In genomic region chr17:55458977-55459376, GRCh38 we compare ENCODE assay signal across 11 cellular contexts. TPM values are rescaled to one million over a fixed set of nuclear protein-coding genes. Genes with fewer than 3 reads are reported as not detected.
DNase-seq lines count a peak whose midpoint lies in the region; ATAC-seq and TF ChIP-seq lines count a peak whose summit lies in the region.
"Had no signal": no experiment of that assay in that cellular context is flagged by ENCODE, and none has a peak within 500 bp of the region (broad histone marks: within the 10 kb centered on the region; RNA-seq: fewer than 3 reads in every experiment).

No MANE protein-coding gene starts in this region.

- peak overlapping the region; percentile 39 for H3K27ac Mint-ChIP-seq in Calu3 (ENCODE audit: unreplicated experiment)
- no peak overlapping the region for H3K27ac Mint-ChIP-seq in memory B cell

- no TSS peak for BruUV-seq in Calu3 (replicated peaks; lab: Mats Ljungman, UMichigan)

- no peak for TF ChIP-seq CTCF in Calu3 (IDR thresholded peaks at IDR 0.05; ENCODE audit: unreplicated experiment)

- H3K4me3 Mint-ChIP-seq in Calu3 (ENCODE audit: low read depth, unreplicated experiment) (no peak overlapping the region), memory B cell (no peak overlapping the region)

- H3K27me3 Mint-ChIP-seq in Calu3 (ENCODE audit: unreplicated experiment) (no peaks in the 10 kb centered on the region), memory B cell (peaks cover 10% of the 10 kb centered on the region)

- CTCF ChIA-PET in Calu3 (lab: Charles Lee), result no interaction called here

- no peaks in the 10 kb centered on the region for H3K36me3 ChIP-seq in H7 (replicated peaks; ENCODE audit: control insufficient read depth, insufficient read depth, low read length)
- H3K36me3 ChIP-seq: heart left ventricle had no signal

- no peaks in the 10 kb centered on the region for H3K27me3 ChIP-seq in H7 (ENCODE audit: control insufficient read depth, insufficient read depth, low read length)
- H3K27me3 ChIP-seq: heart left ventricle had no signal

- H3K4me1 Mint-ChIP-seq in Calu3 (ENCODE audit: low read depth, unreplicated experiment), result peaks cover 21% of the 10 kb centered on the region
- peaks cover 4% of the 10 kb centered on the region for H3K4me1 Mint-ChIP-seq in memory B cell

- H3K4me3 ChIP-seq in H7 (ENCODE audit: insufficient read depth, low read depth, low read length), result no peak overlapping the region
- H3K4me3 ChIP-seq: heart left ventricle had no signal

- ATAC-seq in HG02840 (IDR thresholded peaks at IDR 0.05; ENCODE audit: low FRiP score, unreplicated experiment) (peak; percentile 66), memory B cell (ENCODE audit: low read depth) (peak; percentile 70), HG03039 (IDR thresholded peaks at IDR 0.05; ENCODE audit: unreplicated experiment) (no peak), Right ventricle myocardium inferior (no peak)

- H3K36me3 Mint-ChIP-seq in Calu3 (ENCODE audit: insufficient read depth, unreplicated experiment) (peaks cover 5% of the 10 kb centered on the region), memory B cell (no peaks in the 10 kb centered on the region)

- H3K9me3 Mint-ChIP-seq in Calu3 (ENCODE audit: low read depth, unreplicated experiment), result no peaks in the 10 kb centered on the region
- H3K9me3 Mint-ChIP-seq in memory B cell, result no peaks in the 10 kb centered on the region

- peak; percentile 54 for DNase-seq in Calu3
- peak; percentile 21 to 32 (median 26) for DNase-seq in activated CD8-positive, alpha-beta memory T cell treated with anti-CD3 and anti-CD28 coated beads for 48 hours (ENCODE audit: low read depth in 2 of 3, low spot score in 2 of 3)
- DNase-seq in memory B cell (ENCODE audit: low spot score in 2 of 2), result no peak
- no peak for DNase-seq in H7
- no peak for DNase-seq in NCI-H345 (lab: John Stamatoyannopoulos, UW)
- no peak for DNase-seq in Right ventricle myocardium inferior (ENCODE audit: missing footprints)
- DNase-seq: DMS 273 treated with DMSO at 0.1 percent for 48 hours had no signal

- intact Hi-C loops in Calu3 (cut with micrococcal nuclease; ENCODE audit: unreplicated experiment) (no loop called here), Right ventricle myocardium inferior (cut with DNase I) (no loop called here)

RNA-seq across cellular contexts. Expression of gene MMD, which starts 37.3 kb away (rescaled TPM):
- total RNA-seq in Calu3 (2022), result 10.2 and 19.2 TPM in 2 replicates
- total RNA-seq in H7 (2014; rRNA removed; shearing (Covaris generic)), result 57.0 and 74.7 TPM in 2 replicates
- total RNA-seq in Right ventricle myocardium inferior, result 15.1 TPM

RNA-seq across cellular contexts. Expression of gene SMIM36, which starts 52.3 kb away (rescaled TPM):
- total RNA-seq in Calu3 (2022) (not detected in 2 replicates), Right ventricle myocardium inferior (not detected)
- total RNA-seq in H7 (2014; rRNA removed; shearing (Covaris generic)), result not detected in 2 replicates
- total RNA-seq: heart left ventricle, skeletal muscle tissue had no signal

Comparison
In these comparisons a context has a peak if more than half of its experiments do, and no peak if none do; other contexts are left out.
1. DNase-seq: peak in Calu3 (single experiment) and activated CD8-positive, alpha-beta memory T cell treated with anti-CD3 and anti-CD28 coated beads for 48 hours (3 of 3); none in memory B cell (0 of 2), H7 (single experiment), NCI-H345 (single experiment) and Right ventricle myocardium inferior (single experiment).
2. ATAC-seq: peak in HG02840 (single experiment) and memory B cell (single experiment); none in HG03039 (single experiment) and Right ventricle myocardium inferior (single experiment).